ENCODE assay signal across 1 cellular context in the genomic region with DNA sequence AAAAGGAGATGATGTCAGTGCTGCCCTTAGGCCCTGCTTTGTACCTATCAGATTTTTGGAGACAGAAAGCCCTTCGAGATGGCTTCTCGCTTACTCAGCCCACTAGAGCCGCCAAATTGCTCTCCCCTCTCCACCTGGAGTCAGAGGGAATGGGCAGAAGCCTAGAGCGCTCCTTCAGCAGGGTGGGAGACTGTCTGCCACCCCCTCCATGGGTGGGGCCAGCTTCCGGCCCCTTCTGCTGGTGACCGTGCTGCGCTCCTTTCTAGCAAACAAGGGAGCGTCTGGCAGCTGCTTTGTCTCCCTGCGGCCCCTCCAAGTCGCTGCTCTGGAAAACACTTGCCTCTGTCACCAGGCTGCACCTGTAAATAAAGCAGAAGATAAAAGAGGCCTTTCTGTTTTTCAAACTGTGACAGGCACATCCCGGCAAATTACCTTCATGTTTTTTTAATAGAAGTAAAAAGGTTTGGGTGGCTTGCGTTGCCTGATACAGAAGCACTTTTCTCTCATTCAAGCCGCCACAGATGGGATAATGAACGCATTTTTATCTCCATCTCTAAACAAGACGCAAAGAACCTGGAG.
TF ChIP-seq lines count a peak whose summit lies in the region.

No MANE protein-coding gene starts in this region.

TF ChIP-seq in GM23338, 12 proteins besides CTCF, POLR2A, EP300 and RAD21 (continued from another document):
- TF ChIP-seq ETS1 (IDR thresholded peaks at IDR 0.05): no peak
- no peak for TF ChIP-seq NANOG (IDR thresholded peaks at IDR 0.05; ENCODE audit: borderline replicate concordance)
- TF ChIP-seq ZNF331 (CRISPR knock-in tag; IDR thresholded peaks at IDR 0.05; ENCODE audit: low read depth): no peak
- no peak for TF ChIP-seq REST (IDR thresholded peaks at IDR 0.05; ENCODE audit: unreplicated experiment)
- no peak for TF ChIP-seq ZNF114 (CRISPR knock-in tag; IDR thresholded peaks at IDR 0.05)
